ENCODE assay signal across 9 cellular contexts in the genomic region with DNA sequence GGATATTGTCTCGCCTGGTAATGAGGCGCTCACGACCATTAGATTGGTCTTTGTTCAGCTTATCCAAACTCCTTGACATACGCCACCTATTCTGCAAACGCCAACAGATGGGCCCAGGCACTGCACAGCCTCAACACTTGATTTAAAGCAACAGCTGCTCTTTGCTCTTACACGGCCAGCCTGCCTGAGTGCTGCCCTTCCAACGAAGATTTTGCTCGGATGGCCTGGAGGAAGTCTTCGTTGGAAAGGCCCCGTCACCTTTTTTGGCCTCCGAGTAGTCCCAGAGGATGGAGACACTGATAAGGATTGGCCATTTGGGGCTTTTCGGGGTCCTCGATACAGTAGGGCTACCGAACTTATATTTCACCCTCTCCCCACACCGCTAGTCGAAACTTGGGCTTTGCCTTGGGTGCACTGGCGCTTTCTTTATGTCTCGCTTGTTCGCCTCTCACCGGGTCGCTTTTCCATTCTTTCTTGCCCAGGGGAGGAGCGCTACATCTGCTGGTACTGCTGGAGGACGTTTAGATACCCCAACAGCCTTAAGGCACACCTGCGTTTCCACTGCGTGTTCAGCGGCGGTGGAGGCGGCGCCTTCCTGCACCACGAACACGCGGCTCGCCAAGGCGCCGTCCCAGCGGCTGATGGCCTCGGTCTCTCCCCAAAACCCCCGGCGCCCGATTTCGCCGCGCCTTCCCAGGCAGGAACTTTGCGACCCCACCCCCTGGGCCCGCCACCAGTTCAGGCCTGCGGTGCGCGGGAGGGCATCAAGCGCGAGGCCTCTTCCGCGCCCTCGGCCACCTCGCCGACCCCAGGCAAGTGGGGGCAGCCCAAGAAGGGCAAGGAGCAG. TPM values are rescaled to one million over a fixed set of nuclear protein-coding genes. Genes with fewer than 3 reads are reported as not detected.
DNase-seq lines count a peak whose midpoint lies in the region; ATAC-seq and TF ChIP-seq lines count a peak whose summit lies in the region.
"Had no signal": no experiment of that assay in that cellular context is flagged by ENCODE, and none has a peak within 500 bp of the region (broad histone marks: within the 10 kb centered on the region; RNA-seq: fewer than 3 reads in every experiment).

No MANE protein-coding gene starts in this region.

- TF ChIP-seq CTCF in HFF-Myc (IDR thresholded peaks at IDR 0.05; ENCODE audit: low read depth, low read length, missing control alignments): no peak
- no peak for TF ChIP-seq CTCF in neural cell (IDR thresholded peaks at IDR 0.05; ENCODE audit: poor library complexity, severe bottlenecking)
- no peak for TF ChIP-seq CTCF in body of pancreas (IDR thresholded peaks at IDR 0.05)
- no peak for TF ChIP-seq CTCF in Caco-2 (IDR thresholded peaks at IDR 0.05; ENCODE audit: insufficient read depth in 1 of 2, low read depth in 1 of 2, low read length in 1 of 2, severe bottlenecking in 1 of 2, unreplicated experiment in 1 of 2)

- H3K27me3 Mint-ChIP-seq in Caco-2 (ENCODE audit: insufficient read depth, unreplicated experiment): peaks cover 20% of the 10 kb centered on the region

- H3K36me3 ChIP-seq in neural cell (ENCODE audit: insufficient read depth, low read length): no peaks in the 10 kb centered on the region
- H3K36me3 ChIP-seq in body of pancreas (replicated peaks in 1 of 2; ENCODE audit: insufficient read depth in 1 of 2, low read depth in 2 of 2): no peaks in the 10 kb centered on the region
- H3K36me3 ChIP-seq in Caco-2 (ENCODE audit: control insufficient read depth, insufficient read depth, low read length): no peaks in the 10 kb centered on the region

- H3K4me3 Mint-ChIP-seq in Caco-2 (ENCODE audit: unreplicated experiment): no peak overlapping the region

- H3K27ac ChIP-seq in neural cell (ENCODE audit: low read length) (no peak overlapping the region), body of pancreas (no peak overlapping the region)

- H3K36me3 Mint-ChIP-seq in Caco-2 (ENCODE audit: insufficient read depth, unreplicated experiment): no peaks in the 10 kb centered on the region

- no peaks in the 10 kb centered on the region for H3K79me2 ChIP-seq in neural cell (replicated peaks; ENCODE audit: insufficient read depth, low read length)

- no peak for ATAC-seq in body of pancreas

- no peaks in the 10 kb centered on the region for H3K4me1 Mint-ChIP-seq in Caco-2 (ENCODE audit: low read depth, unreplicated experiment)

- H3K9ac ChIP-seq in neural cell (ENCODE audit: low read length): no peak overlapping the region

- H3K9me3 Mint-ChIP-seq in Caco-2 (ENCODE audit: unreplicated experiment): no peaks in the 10 kb centered on the region

- intact Hi-C loops in body of pancreas (cut with DNase I) (no loop called here), Caco-2 (cut with micrococcal nuclease; ENCODE audit: unreplicated experiment) (loop anchor here (5.0 kb wide), 1 partner anchor 145 kb away; no protein-coding TSS in a partner anchor)

- POLR2A ChIA-PET in Caco-2 (lab: Charles Lee): no interaction called here

- H4K20me1 ChIP-seq in neural cell (ENCODE audit: insufficient read depth): no peaks in the 10 kb centered on the region

- no peak for TF ChIP-seq EP300 in neural cell (conservative IDR thresholded peaks at IDR 0.05; ENCODE audit: poor library complexity, severe bottlenecking)

- no peak for TF ChIP-seq RAD21 in neural cell (conservative IDR thresholded peaks at IDR 0.05)

- H3K4me2 ChIP-seq in neural cell (ENCODE audit: low read length): no peak overlapping the region

- H3K9me3 ChIP-seq in neural cell (ENCODE audit: low read length) (no peaks in the 10 kb centered on the region), body of pancreas (no peaks in the 10 kb centered on the region), Caco-2 (no peaks in the 10 kb centered on the region)

- H3F3A ChIP-seq in neural cell (ENCODE audit: insufficient read depth, low read length, poor library complexity, severe bottlenecking): no peaks in the 10 kb centered on the region

- no peak for TF ChIP-seq POLR2A in body of pancreas (IDR thresholded peaks at IDR 0.05)

- no peak overlapping the region for H3K27ac Mint-ChIP-seq in Caco-2 (ENCODE audit: unreplicated experiment)

- CTCF ChIA-PET in Caco-2 (lab: Charles Lee): interaction anchor here (0.6 to 0.8 kb wide), 2 partner anchors 9 to 75 kb away, joined by 3 to 4 read pairs; no protein-coding TSS in a partner anchor

- no peaks in the 10 kb centered on the region for H3K9me2 ChIP-seq in neural cell (ENCODE audit: insufficient read depth, low read length)

- H2AFZ ChIP-seq in neural cell (ENCODE audit: low read depth, low read length): no peak overlapping the region

- DNase-seq in DMS 273 treated with DMSO at 0.1 percent for 48 hours (lab: John Stamatoyannopoulos, UW): peak; percentile 69
- DNase-seq in HFF-Myc (ENCODE audit: extremely low read depth, low read depth): no peak
- peak; percentile 14 for DNase-seq in activated naive CD4-positive, alpha-beta T cell treated with anti-CD3 and anti-CD28 coated beads, Interleukin-2, amount 50 U/mL, for 16 hours
- DNase-seq in body of pancreas: no peak
- DNase-seq in Caco-2: no peak
- no peak for DNase-seq in activated gamma-delta T cell treated with Interleukin-2 at 50 U/mL for 16 hours
- no peak for DNase-seq in NCI-H187 (lab: John Stamatoyannopoulos, UW)

- BruUV-seq in Caco-2 (replicated peaks; lab: Mats Ljungman, UMichigan): no TSS peak

- H3K4me3 ChIP-seq in HFF-Myc (replicated peaks; ENCODE audit: low read depth, low read length) (peak overlapping the region; percentile 24; the same call in 1 of the 2 replicates), neural cell (ENCODE audit: low read length) (peak overlapping the region; percentile 61), body of pancreas (peak overlapping the region in 1 of 2 donors; percentile 8), Caco-2 (ENCODE audit: low read depth, low read length) (no peak overlapping the region; the same call in 1 of the 2 replicates)

- H3K27me3 ChIP-seq in neural cell (ENCODE audit: insufficient read depth, low read depth, low read length) (peaks cover 100% of the 10 kb centered on the region), body of pancreas (peaks cover 8 to 70% of the 10 kb centered on the region in 2 donors), Caco-2 (replicated peaks; ENCODE audit: control insufficient read depth, insufficient read depth, low read length) (peaks cover 2% of the 10 kb centered on the region; the same call in 1 of the 2 replicates)

- H3K4me1 ChIP-seq in body of pancreas (peaks cover 21% of the 10 kb centered on the region), Caco-2 (no peaks in the 10 kb centered on the region)

- 11 to 27% methylated on average over 23 to 52 of the region's 55 CpGs for WGBS in body of pancreas, 2 donors

TF ChIP-seq in neural cell, 6 proteins besides CTCF, POLR2A, EP300 and RAD21:
- TF ChIP-seq, protein P1, sequence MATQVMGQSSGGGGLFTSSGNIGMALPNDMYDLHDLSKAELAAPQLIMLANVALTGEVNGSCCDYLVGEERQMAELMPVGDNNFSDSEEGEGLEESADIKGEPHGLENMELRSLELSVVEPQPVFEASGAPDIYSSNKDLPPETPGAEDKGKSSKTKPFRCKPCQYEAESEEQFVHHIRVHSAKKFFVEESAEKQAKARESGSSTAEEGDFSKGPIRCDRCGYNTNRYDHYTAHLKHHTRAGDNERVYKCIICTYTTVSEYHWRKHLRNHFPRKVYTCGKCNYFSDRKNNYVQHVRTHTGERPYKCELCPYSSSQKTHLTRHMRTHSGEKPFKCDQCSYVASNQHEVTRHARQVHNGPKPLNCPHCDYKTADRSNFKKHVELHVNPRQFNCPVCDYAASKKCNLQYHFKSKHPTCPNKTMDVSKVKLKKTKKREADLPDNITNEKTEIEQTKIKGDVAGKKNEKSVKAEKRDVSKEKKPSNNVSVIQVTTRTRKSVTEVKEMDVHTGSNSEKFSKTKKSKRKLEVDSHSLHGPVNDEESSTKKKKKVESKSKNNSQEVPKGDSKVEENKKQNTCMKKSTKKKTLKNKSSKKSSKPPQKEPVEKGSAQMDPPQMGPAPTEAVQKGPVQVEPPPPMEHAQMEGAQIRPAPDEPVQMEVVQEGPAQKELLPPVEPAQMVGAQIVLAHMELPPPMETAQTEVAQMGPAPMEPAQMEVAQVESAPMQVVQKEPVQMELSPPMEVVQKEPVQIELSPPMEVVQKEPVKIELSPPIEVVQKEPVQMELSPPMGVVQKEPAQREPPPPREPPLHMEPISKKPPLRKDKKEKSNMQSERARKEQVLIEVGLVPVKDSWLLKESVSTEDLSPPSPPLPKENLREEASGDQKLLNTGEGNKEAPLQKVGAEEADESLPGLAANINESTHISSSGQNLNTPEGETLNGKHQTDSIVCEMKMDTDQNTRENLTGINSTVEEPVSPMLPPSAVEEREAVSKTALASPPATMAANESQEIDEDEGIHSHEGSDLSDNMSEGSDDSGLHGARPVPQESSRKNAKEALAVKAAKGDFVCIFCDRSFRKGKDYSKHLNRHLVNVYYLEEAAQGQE (IDR thresholded peaks at IDR 0.05; ENCODE audit: borderline replicate concordance): no peak
- peak; percentile 86 for TF ChIP-seq EZH2 (IDR thresholded peaks at IDR 0.05; ENCODE audit: borderline replicate concordance, insufficient read depth, low read length, poor library complexity, severe bottlenecking)

RNA-seq across cellular contexts. Expression of a gene that starts 6.1 kb away (rescaled TPM):
- not detected in 2 replicates for polyA plus RNA-seq in neural cell
- not detected in 2 replicates for polyA minus RNA-seq in neural cell
- total RNA-seq in body of pancreas: not detected
- 0.41 and 0.44 TPM in 2 replicates for total RNA-seq in Caco-2 (2022)
- total RNA-seq: HT1080 had no signal

RNA-seq across cellular contexts. Expression of a gene that starts 44.3 kb away (rescaled TPM):
- 111 and 117 TPM in 2 replicates for polyA plus RNA-seq in neural cell
- 75.2 and 226 TPM in 2 replicates for polyA minus RNA-seq in neural cell
- 10 to 100 TPM; 56.3 to 70.5 TPM for total RNA-seq in body of pancreas
- total RNA-seq in Caco-2 (2022): 93.1 and 94.6 TPM in 2 replicates

Comparison
In these comparisons a context has a peak if more than half of its experiments do, and no peak if none do; other contexts are left out.
1. DNase-seq: peak in DMS 273 treated with DMSO at 0.1 percent for 48 hours (single experiment) and activated naive CD4-positive, alpha-beta T cell treated with anti-CD3 and anti-CD28 coated beads, Interleukin-2, amount 50 U/mL, for 16 hours (single experiment); none in HFF-Myc (single experiment), body of pancreas (0 of 4), Caco-2 (0 of 2), activated gamma-delta T cell treated with Interleukin-2 at 50 U/mL for 16 hours (single experiment) and NCI-H187 (0 of 2).